Comparison of ENCODE assay signal across 8 cellular contexts in the genomic region with DNA sequence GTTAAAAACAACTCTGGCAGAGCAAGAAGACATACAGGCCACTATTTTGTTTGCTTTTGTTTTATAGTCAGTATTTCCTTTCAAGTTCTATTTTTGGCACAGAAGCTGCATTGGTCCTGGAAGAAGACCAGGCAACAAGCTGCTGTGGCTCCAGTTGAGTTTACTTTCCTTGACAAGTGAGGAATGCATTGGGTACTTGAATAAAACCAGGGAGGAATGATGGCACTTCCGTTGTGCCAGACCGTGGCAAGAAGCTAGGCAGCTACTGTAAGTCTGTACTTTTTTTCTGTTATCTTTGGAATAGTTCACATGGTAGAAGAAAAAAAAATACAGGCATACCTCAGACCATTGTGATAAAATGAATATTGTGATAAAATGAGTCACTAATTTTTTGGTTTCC.
A peak's percentile ranks its signal among the peaks of the same experiment; 100 is the strongest.
DNase-seq lines count a peak whose midpoint lies in the region; ATAC-seq and TF ChIP-seq lines count a peak whose summit lies in the region.

No MANE protein-coding gene starts in this region.

- DNase-seq in COLO668 (lab: John Stamatoyannopoulos, UW; ENCODE audit: unreplicated experiment) (peak; percentile 34), NCI-H187 (lab: John Stamatoyannopoulos, UW) (peak; percentile 8 to 30), brain pericyte (ENCODE audit: low read depth, low spot score) (peak; percentile 21), myocyte (ENCODE audit: low read depth) (peak; percentile 76), iPS-NIHi7 (ENCODE audit: extremely low spot score) (no peak), sciatic nerve (ENCODE audit: low spot score) (no peak), GM10266 (ENCODE audit: extremely low spot score) (no peak), NK-92 (lab: John Stamatoyannopoulos, UW; ENCODE audit: unreplicated experiment) (no peak)

- no peak for ATAC-seq in sciatic nerve

- intact Hi-C loops in sciatic nerve (cut with DNase I): no loop called here

- no peak for TF ChIP-seq CTCF in GM10266 (IDR thresholded peaks at IDR 0.05; ENCODE audit: control insufficient read depth, insufficient read depth, low read depth, missing control alignments)

Comparison
In these comparisons a context has a peak if more than half of its experiments do, and no peak if none do; other contexts are left out.
1. DNase-seq: peak in COLO668 (single experiment), NCI-H187 (2 of 2), brain pericyte (single experiment) and myocyte (single experiment); none in iPS-NIHi7 (single experiment), sciatic nerve (single experiment), GM10266 (single experiment) and NK-92 (single experiment).